ENCODE assay signal across 12 cellular contexts in the genomic region with DNA sequence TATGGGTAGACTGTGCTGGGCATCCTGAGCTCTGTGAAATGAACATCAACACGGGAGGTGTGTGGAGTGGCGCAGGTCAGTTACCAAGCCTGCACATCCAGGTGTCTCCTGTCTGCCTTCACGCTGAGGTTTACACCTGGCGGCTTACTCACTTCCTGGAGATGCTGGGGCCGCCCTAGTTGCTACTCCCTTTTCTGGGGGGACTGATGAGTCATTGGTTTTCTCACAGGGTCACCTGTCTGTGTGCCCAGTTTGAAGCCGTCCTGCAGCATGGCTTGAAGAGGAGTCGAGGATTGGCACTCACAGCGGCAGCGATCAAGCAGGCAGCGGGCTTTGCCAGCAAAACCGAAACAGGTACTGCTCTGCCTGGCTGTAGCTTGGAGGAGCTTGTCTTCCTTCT. TPM values are rescaled to one million over a fixed set of nuclear protein-coding genes. Genes with fewer than 3 reads are reported as not detected.
DNase-seq lines count a peak whose midpoint lies in the region; ATAC-seq and TF ChIP-seq lines count a peak whose summit lies in the region.
"Had no signal": no experiment of that assay in that cellular context is flagged by ENCODE, and none has a peak within 500 bp of the region (broad histone marks: within the 10 kb centered on the region; RNA-seq: fewer than 3 reads in every experiment).

No MANE protein-coding gene starts in this region.

- peak; percentile 84 for ATAC-seq in foreskin keratinocyte
- ATAC-seq: body of pancreas had no signal

- no peak for TF ChIP-seq POLR2A in Peyer's patch (IDR thresholded peaks at IDR 0.05)

- peak overlapping the region; percentile 62 for H3K4me2 ChIP-seq in MM.1S (ENCODE audit: low read depth, low read length)
- peak overlapping the region; percentile 52 for H3K4me2 ChIP-seq in OCI-LY1 (ENCODE audit: low read length)
- H3K4me2 ChIP-seq in osteoblast (ENCODE audit: insufficient read depth, low read length) = no peak overlapping the region

- TF ChIP-seq CTCF in MM.1S (IDR thresholded peaks at IDR 0.05; ENCODE audit: low read length) (no peak), OCI-LY1 (IDR thresholded peaks at IDR 0.05; ENCODE audit: low read length) (no peak), foreskin keratinocyte (conservative IDR thresholded peaks at IDR 0.05) (no peak), osteoblast (IDR thresholded peaks at IDR 0.05; ENCODE audit: extremely low read depth, low read depth, low read length) (no peak), Peyer's patch (IDR thresholded peaks at IDR 0.05) (no peak)

- H3K4me1 ChIP-seq in MM.1S (ENCODE audit: low read length) = peaks cover 31% of the 10 kb centered on the region
- H3K4me1 ChIP-seq in OCI-LY1 (ENCODE audit: insufficient read depth, low read length, severe bottlenecking) = peaks cover 45% of the 10 kb centered on the region
- H3K4me1 ChIP-seq in foreskin keratinocyte = peaks cover 21% of the 10 kb centered on the region
- H3K4me1 ChIP-seq in osteoblast (ENCODE audit: insufficient read depth, low read length) = peaks cover 8% of the 10 kb centered on the region
- H3K4me1 ChIP-seq in Peyer's patch = no peaks in the 10 kb centered on the region
- H3K4me1 ChIP-seq: esophagus muscularis mucosa had no signal

- H3K9ac ChIP-seq in MM.1S (ENCODE audit: low read length) = peak overlapping the region; percentile 63
- peak overlapping the region; percentile 21; the same call in 1 of the 2 replicates for H3K9ac ChIP-seq in OCI-LY1 (ENCODE audit: low read length)

- H3K27ac ChIP-seq in MM.1S (ENCODE audit: low read length) = peak overlapping the region; percentile 79
- H3K27ac ChIP-seq in OCI-LY1 (ENCODE audit: low read depth, low read length, poor library complexity, severe bottlenecking) = peak overlapping the region; percentile 28
- peak overlapping the region; percentile 61 for H3K27ac ChIP-seq in foreskin keratinocyte
- H3K27ac ChIP-seq in osteoblast (ENCODE audit: low read depth, low read length) = no peak overlapping the region
- H3K27ac ChIP-seq in Peyer's patch = no peak overlapping the region
- H3K27ac ChIP-seq: body of pancreas, esophagus muscularis mucosa had no signal

- H2AFZ ChIP-seq in MM.1S (ENCODE audit: low read length) (no peak overlapping the region), OCI-LY1 (ENCODE audit: low read length) (no peak overlapping the region), osteoblast (ENCODE audit: low read length) (no peak overlapping the region)

- H3K36me3 ChIP-seq in MM.1S (replicated peaks; ENCODE audit: insufficient read depth, low read length) (no peaks in the 10 kb centered on the region), OCI-LY1 (ENCODE audit: insufficient read depth, low read length) (peaks cover 3% of the 10 kb centered on the region; the same call in 1 of the 2 replicates), osteoblast (ENCODE audit: insufficient read depth, low read length) (no peaks in the 10 kb centered on the region), Peyer's patch (no peaks in the 10 kb centered on the region)

- no peaks in the 10 kb centered on the region for H3K9me3 ChIP-seq in MM.1S (replicated peaks; ENCODE audit: insufficient read depth, low read length)
- no peaks in the 10 kb centered on the region for H3K9me3 ChIP-seq in OCI-LY1 (ENCODE audit: low read length)
- no peaks in the 10 kb centered on the region for H3K9me3 ChIP-seq in osteoblast (ENCODE audit: low read depth, low read length)
- H3K9me3 ChIP-seq in Peyer's patch = no peaks in the 10 kb centered on the region
- H3K9me3 ChIP-seq: body of pancreas, esophagus muscularis mucosa had no signal

- H3K4me3 ChIP-seq in MM.1S (ENCODE audit: low read length) (peak overlapping the region; percentile 56), OCI-LY1 (ENCODE audit: low read depth, low read length, poor library complexity, severe bottlenecking) (peak overlapping the region; percentile 45), osteoblast (ENCODE audit: insufficient read depth, low read length) (no peak overlapping the region), Peyer's patch (no peak overlapping the region)
- H3K4me3 ChIP-seq: body of pancreas, esophagus muscularis mucosa had no signal

- H4K20me1 ChIP-seq in MM.1S (ENCODE audit: insufficient read depth, low read length) (no peaks in the 10 kb centered on the region), OCI-LY1 (ENCODE audit: insufficient read depth, low read length) (no peaks in the 10 kb centered on the region), osteoblast (ENCODE audit: insufficient read depth, low read length) (no peaks in the 10 kb centered on the region)

- peaks cover 30% of the 10 kb centered on the region for H3F3A ChIP-seq in MM.1S (ENCODE audit: insufficient read depth, low read length)
- no peaks in the 10 kb centered on the region for H3F3A ChIP-seq in OCI-LY1 (ENCODE audit: insufficient read depth, low read length)

- no peaks in the 10 kb centered on the region for H3K27me3 ChIP-seq in MM.1S (replicated peaks; ENCODE audit: insufficient read depth, low read length)
- no peaks in the 10 kb centered on the region for H3K27me3 ChIP-seq in OCI-LY1 (ENCODE audit: insufficient read depth, low read length)
- no peaks in the 10 kb centered on the region for H3K27me3 ChIP-seq in foreskin keratinocyte
- no peaks in the 10 kb centered on the region for H3K27me3 ChIP-seq in osteoblast (ENCODE audit: insufficient read depth, low read length)
- no peaks in the 10 kb centered on the region for H3K27me3 ChIP-seq in Peyer's patch
- H3K27me3 ChIP-seq: body of pancreas, esophagus muscularis mucosa had no signal

- H3K79me2 ChIP-seq in MM.1S (ENCODE audit: low read length) (peaks cover 72% of the 10 kb centered on the region), OCI-LY1 (ENCODE audit: insufficient read depth, low read length) (no peaks in the 10 kb centered on the region), osteoblast (ENCODE audit: insufficient read depth, low read length) (no peaks in the 10 kb centered on the region)

- in situ Hi-C loops in ACHN (cut with HindIII; ENCODE audit: low pct_ligation_motif_present, low pct_unique_long_range_greater_than_20kb, low sequenced_read_pairs) = no loop called here

- H3K9me2 ChIP-seq in MM.1S (replicated peaks; ENCODE audit: insufficient read depth, low read length) = no peaks in the 10 kb centered on the region
- no peaks in the 10 kb centered on the region for H3K9me2 ChIP-seq in OCI-LY1 (ENCODE audit: low read depth, low read length)

- peak; percentile 15 for DNase-seq in ACHN
- DNase-seq in MM.1S = peak; percentile 97
- DNase-seq in foreskin keratinocyte = peak; percentile 87 to 90
- no peak for DNase-seq in dedifferentiated amniotic fluid mesenchymal stem cell (ENCODE audit: extremely low spot score)
- no peak for DNase-seq in osteoblast (ENCODE audit: insufficient read length, low spot score, missing footprints)
- DNase-seq in Peyer's patch = no peak
- DNase-seq in ecto neural progenitor cell (ENCODE audit: low spot score) = no peak
- DNase-seq: activated T-cell treated with anti-CD3 and anti-CD28 coated beads, Interleukin-2, amount 50 U/mL, for 24 hours; OCI-M1 had no signal

RNA-seq across cellular contexts. Expression of gene SNX29, which starts 50.6 kb away (rescaled TPM):
- 17.2 and 19.7 TPM in 2 replicates for total RNA-seq in foreskin keratinocyte
- 4.4 and 4.6 TPM in 2 replicates for polyA plus RNA-seq in foreskin keratinocyte
- 30.8 and 34.5 TPM in 2 replicates for total RNA-seq in osteoblast
- total RNA-seq in Peyer's patch = 100 to 1,000 TPM in 1 of 4 donors, 10 to 100 TPM in 3; 12.0 to 106 (median 26.9) TPM

Comparison
In these comparisons a context has a peak if more than half of its experiments do, and no peak if none do; other contexts are left out.
1. DNase-seq: peak in ACHN (single experiment), MM.1S (single experiment) and foreskin keratinocyte (2 of 2); none in dedifferentiated amniotic fluid mesenchymal stem cell (single experiment), osteoblast (single experiment), Peyer's patch (0 of 3) and ecto neural progenitor cell (single experiment).
2. H3K27ac ChIP-seq: peak in MM.1S (single experiment), OCI-LY1 (single experiment) and foreskin keratinocyte (single experiment); none in osteoblast (single experiment) and Peyer's patch (0 of 4).
3. H3K4me3 ChIP-seq: peak in MM.1S (single experiment) and OCI-LY1 (single experiment); none in osteoblast (single experiment) and Peyer's patch (0 of 4).